In genomic region chr1:77316966-77317365, GRCh38 we compare ENCODE assay signal across 28 cellular contexts. TPM values are rescaled to one million over a fixed set of nuclear protein-coding genes. Genes with fewer than 3 reads are reported as not detected.
"Had no signal": no experiment of that assay in that cellular context is flagged by ENCODE, and none has a peak within 500 bp of the region (broad histone marks: within the 10 kb centered on the region; RNA-seq: fewer than 3 reads in every experiment).

No MANE protein-coding gene starts in this region.

- DNase-seq: activated CD4-positive, alpha-beta memory T cell treated with anti-CD3 and anti-CD28 coated beads for 36 hours; activated CD4-positive, alpha-beta T cell treated with anti-CD3 and anti-CD28 coated beads for 36 hours; activated CD4-positive, alpha-beta T cell treated with anti-CD3 and anti-CD28 coated beads, Interleukin-2, amount 50 U/mL, for 1 hour; activated CD8-positive, alpha-beta memory T cell treated with anti-CD3 and anti-CD28 coated beads, Interleukin-2, amount 50 U/mL, for 4 hours; activated gamma-delta T cell treated with Interleukin-2 at 50 U/mL for 16 hours; activated naive CD4-positive, alpha-beta T cell treated with anti-CD3 and anti-CD28 coated beads for 36 hours; activated T-cell treated with anti-CD3 and anti-CD28 coated beads for 4 hours; activated T-cell treated with anti-CD3 and anti-CD28 coated beads, Interleukin-2, amount 50 U/mL, for 4 hours; adrenal gland; brain microvascular endothelial cell; central memory CD4-positive, alpha-beta T cell; NCI-H1105; NCI-H1417 treated with DMSO at 0.1 percent for 48 hours; NCI-H187 treated with DMSO at 0.1 percent for 48 hours; NCI-H2081 treated with DMSO at 0.1 percent for 48 hours; NCI-H345; NCI-H524 treated with DMSO at 0.1 percent for 48 hours; SHP77; SJCRH30 had no signal

- H3K27ac Mint-ChIP-seq: activated CD4-positive, alpha-beta memory T cell treated with anti-CD3 and anti-CD28 coated beads for 36 hours; activated CD4-positive, alpha-beta T cell treated with anti-CD3 and anti-CD28 coated beads for 36 hours; activated naive CD4-positive, alpha-beta T cell treated with anti-CD3 and anti-CD28 coated beads for 36 hours; activated naive CD4-positive, alpha-beta T cell treated with anti-CD3 and anti-CD28 coated beads, Interleukin-2, amount 50 U/mL, for 72 hours; activated T-helper 1 cell treated with anti-CD3 and anti-CD28 coated beads, Interleukin-12 subunit alpha, Interleukin-12 subunit beta, Interleukin-2, Interleukin-4 antibody, amounts not matched to agents 30 ng/mL and 10 ng/mL and 1 ng/mL, durations not matched to agents 14 hours and 24 hours and 36 hours; T-helper 1 cell treated with Interleukin-12 subunit alpha and Interleukin-12 subunit beta and Interleukin-4 antibody, amounts not matched to agents 30 μg/mL and 1 μg/mL, for 36 hours; T-helper 2 cell treated with Interferon-gamma antibody and Interleukin-4, amounts not matched to agents 5 μg/mL and 100 μg/mL, for 36 hours; WTC11 had no signal

- H3K36me3 Mint-ChIP-seq: activated CD4-positive, alpha-beta memory T cell treated with anti-CD3 and anti-CD28 coated beads for 36 hours; WTC11 had no signal

- H3K36me3 ChIP-seq: adrenal gland, brain microvascular endothelial cell, SJCRH30 had no signal

- H3K27me3 ChIP-seq: brain microvascular endothelial cell, SJCRH30 had no signal

- H3K27me3 Mint-ChIP-seq: activated CD4-positive, alpha-beta memory T cell treated with anti-CD3 and anti-CD28 coated beads for 36 hours; activated CD4-positive, alpha-beta T cell treated with anti-CD3 and anti-CD28 coated beads for 36 hours had no signal

- H3K27ac ChIP-seq: adrenal gland, brain microvascular endothelial cell, SJCRH30, SK-N-MC had no signal

- H3K4me3 Mint-ChIP-seq: activated CD4-positive, alpha-beta memory T cell treated with anti-CD3 and anti-CD28 coated beads for 36 hours; activated CD4-positive, alpha-beta T cell treated with anti-CD3 and anti-CD28 coated beads for 36 hours; activated naive CD4-positive, alpha-beta T cell treated with anti-CD3 and anti-CD28 coated beads for 36 hours; activated T-cell treated with anti-CD3 and anti-CD28 coated beads, Interleukin-2, amount 50 U/mL, for 4 hours; activated T-helper 1 cell treated with anti-CD3 and anti-CD28 coated beads, Interleukin-12 subunit alpha, Interleukin-12 subunit beta, Interleukin-2, Interleukin-4 antibody, amounts not matched to agents 30 ng/mL and 10 ng/mL and 1 ng/mL, durations not matched to agents 14 hours and 24 hours and 36 hours; T-helper 1 cell treated with Interleukin-12 subunit alpha and Interleukin-12 subunit beta and Interleukin-4 antibody, amounts not matched to agents 30 μg/mL and 1 μg/mL, for 36 hours; T-helper 2 cell treated with Interferon-gamma antibody and Interleukin-4, amounts not matched to agents 5 μg/mL and 100 μg/mL, for 36 hours; WTC11 had no signal

- H3K9me3 Mint-ChIP-seq: activated CD4-positive, alpha-beta memory T cell treated with anti-CD3 and anti-CD28 coated beads for 36 hours; activated naive CD4-positive, alpha-beta T cell treated with anti-CD3 and anti-CD28 coated beads for 36 hours; activated T-cell treated with anti-CD3 and anti-CD28 coated beads, Interleukin-2, amount 50 U/mL, for 4 hours; activated T-helper 1 cell treated with anti-CD3 and anti-CD28 coated beads, Interleukin-12 subunit alpha, Interleukin-12 subunit beta, Interleukin-2, Interleukin-4 antibody, amounts not matched to agents 30 ng/mL and 10 ng/mL and 1 ng/mL, durations not matched to agents 14 hours and 24 hours and 36 hours; T-helper 1 cell treated with Interleukin-12 subunit alpha and Interleukin-12 subunit beta and Interleukin-4 antibody, amounts not matched to agents 30 μg/mL and 1 μg/mL, for 36 hours; T-helper 2 cell treated with Interferon-gamma antibody and Interleukin-4, amounts not matched to agents 5 μg/mL and 100 μg/mL, for 36 hours; WTC11 had no signal

- ATAC-seq: activated CD4-positive, alpha-beta T cell treated with anti-CD3 and anti-CD28 coated beads for 36 hours; activated CD4-positive, CD25-positive, alpha-beta regulatory T cell treated with anti-CD3 and anti-CD28 coated beads, Interleukin-2, amount 50 U/mL, for 24 hours; activated naive CD4-positive, alpha-beta T cell treated with anti-CD3 and anti-CD28 coated beads, Interleukin-2, amount 50 U/mL, for 72 hours; activated T-cell treated with anti-CD3 and anti-CD28 coated beads, Interleukin-2, amount 50 U/mL, for 4 hours; Panc1; WTC11 had no signal

- H3K9me3 ChIP-seq: adrenal gland, SJCRH30 had no signal

- H3K4me3 ChIP-seq: adrenal gland, SJCRH30, SK-N-MC had no signal

- H3K4me1 ChIP-seq: adrenal gland, SJCRH30 had no signal

RNA-seq across cellular contexts. Expression of gene AK5, which starts 35.1 kb away (rescaled TPM):
- total RNA-seq: activated T-helper 1 cell treated with anti-CD3 and anti-CD28 coated beads, Interleukin-12 subunit alpha, Interleukin-12 subunit beta, Interleukin-2, Interleukin-4 antibody, amounts not matched to agents 30 ng/mL and 10 ng/mL and 1 ng/mL, durations not matched to agents 14 hours and 24 hours and 36 hours; MCF 10A had no signal
